21 cellular contexts compared by ENCODE assay signal in the genomic region with DNA sequence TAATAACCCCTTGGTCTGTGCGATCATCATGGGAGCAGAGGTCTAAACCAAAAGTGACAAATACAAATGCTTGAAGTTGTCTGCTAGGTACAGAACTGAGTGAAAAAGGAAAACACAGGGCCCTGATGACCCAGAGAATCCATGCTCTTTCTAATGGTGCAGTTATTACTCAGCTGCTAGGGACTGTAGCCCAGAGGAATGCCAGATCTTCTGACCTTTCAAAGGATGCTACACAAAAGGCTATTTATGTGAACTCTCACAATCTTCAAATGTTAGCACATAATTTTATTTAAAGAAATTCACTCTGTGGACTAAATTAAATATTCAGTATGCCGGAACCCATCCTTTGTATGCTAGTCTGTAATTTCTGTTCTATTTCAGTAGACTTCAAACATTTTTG.
DNase-seq lines count a peak whose midpoint lies in the region; TF ChIP-seq lines count a peak whose summit lies in the region.
"Had no signal": no experiment of that assay in that cellular context is flagged by ENCODE, and none has a peak within 500 bp of the region (broad histone marks: within the 10 kb centered on the region; RNA-seq: fewer than 3 reads in every experiment).

No MANE protein-coding gene starts in this region.

- DNase-seq in AG08395 (ENCODE audit: low spot score): peak; percentile 21
- DNase-seq in EL: peak; percentile 43
- DNase-seq in choroid plexus epithelial cell (ENCODE audit: low read depth): peak; percentile 36
- DNase-seq in iris pigment epithelial cell (ENCODE audit: low read depth): peak; percentile 29
- DNase-seq in activated naive CD4-positive, alpha-beta T cell treated with anti-CD3 and anti-CD28 coated beads, Interleukin-2, amount 10 ng/mL, durations not matched to agents 7 days and 5 days: no peak
- DNase-seq in DMS53 treated with DMSO at 0.1 percent for 48 hours (lab: John Stamatoyannopoulos, UW; ENCODE audit: unreplicated experiment): no peak
- no peak for DNase-seq in NOMO-1 treated with DMSO at 0.1 percent for 48 hours (lab: John Stamatoyannopoulos, UW; ENCODE audit: unreplicated experiment)
- DNase-seq in SHP77 treated with DMSO at 0.1 percent for 48 hours (lab: John Stamatoyannopoulos, UW): no peak
- DNase-seq: 8988T; BE2C; DMS79; H7; KG1; NCI-H1092 treated with DMSO at 0.1 percent for 48 hours; NCI-H1436 treated with DMSO at 0.1 percent for 48 hours; NCI-H1930; NCI-H226; NCI-H510A treated with DMSO at 0.1 percent for 48 hours; NCI-H774; NK-92 treated with Interleukin-12 subunit alpha and Interleukin-12 subunit beta, amount 100 ng/mL, for 24 hours had no signal

- no peaks in the 10 kb centered on the region for H3K9me3 Mint-ChIP-seq in activated naive CD4-positive, alpha-beta T cell treated with anti-CD3 and anti-CD28 coated beads, Interleukin-2, amount 10 ng/mL, durations not matched to agents 7 days and 5 days

- no peak overlapping the region for H3K4me3 ChIP-seq in choroid plexus epithelial cell (ENCODE audit: low read depth, low read length)
- H3K4me3 ChIP-seq: GM12878 had no signal

- CTCF ChIA-PET in activated naive CD4-positive, alpha-beta T cell treated with anti-CD3 and anti-CD28 coated beads, Interleukin-2, amount 10 ng/mL, durations not matched to agents 7 days and 5 days (lab: Charles Lee): no interaction called here

- H3K27me3 Mint-ChIP-seq in activated naive CD4-positive, alpha-beta T cell treated with anti-CD3 and anti-CD28 coated beads, Interleukin-2, amount 10 ng/mL, durations not matched to agents 7 days and 5 days: no peaks in the 10 kb centered on the region

- no peak overlapping the region for H3K27ac Mint-ChIP-seq in activated naive CD4-positive, alpha-beta T cell treated with anti-CD3 and anti-CD28 coated beads, Interleukin-2, amount 10 ng/mL, durations not matched to agents 7 days and 5 days

- no peaks in the 10 kb centered on the region for H3K36me3 Mint-ChIP-seq in activated naive CD4-positive, alpha-beta T cell treated with anti-CD3 and anti-CD28 coated beads, Interleukin-2, amount 10 ng/mL, durations not matched to agents 7 days and 5 days

- H3K4me3 Mint-ChIP-seq in activated naive CD4-positive, alpha-beta T cell treated with anti-CD3 and anti-CD28 coated beads, Interleukin-2, amount 10 ng/mL, durations not matched to agents 7 days and 5 days: no peak overlapping the region

- H3K4me1 Mint-ChIP-seq in activated naive CD4-positive, alpha-beta T cell treated with anti-CD3 and anti-CD28 coated beads, Interleukin-2, amount 10 ng/mL, durations not matched to agents 7 days and 5 days: no peaks in the 10 kb centered on the region

- TF ChIP-seq CTCF in choroid plexus epithelial cell (conservative IDR thresholded peaks at IDR 0.05; ENCODE audit: low read depth, low read length): no peak

Comparison
In these comparisons a context has a peak if more than half of its experiments do, and no peak if none do; other contexts are left out.
1. DNase-seq: peak in AG08395 (single experiment), EL (single experiment), choroid plexus epithelial cell (single experiment) and iris pigment epithelial cell (single experiment); none in activated naive CD4-positive, alpha-beta T cell treated with anti-CD3 and anti-CD28 coated beads, Interleukin-2, amount 10 ng/mL, durations not matched to agents 7 days and 5 days (single experiment), DMS53 treated with DMSO at 0.1 percent for 48 hours (single experiment), NOMO-1 treated with DMSO at 0.1 percent for 48 hours (single experiment) and SHP77 treated with DMSO at 0.1 percent for 48 hours (single experiment).